ENCODE assay signal across 8 cellular contexts in genomic region chr12:57766464-57767311, GRCh38. TPM values are rescaled to one million over a fixed set of nuclear protein-coding genes. Genes with fewer than 3 reads are reported as not detected.
DNase-seq lines count a peak whose midpoint lies in the region; ATAC-seq, FAIRE-seq and TF ChIP-seq lines count a peak whose summit lies in the region.

Gene CYP27B1 (minus strand): TSS chr12:57767078. CDS start chr12:57767041, 37 bp downstream.

- H3K36me3 Mint-ChIP-seq in activated CD4-positive, alpha-beta T cell treated with anti-CD3 and anti-CD28 coated beads, Interleukin-2, amount 10 ng/mL, durations not matched to agents 7 days and 5 days (ENCODE audit: low read depth): peaks cover 14% of the 10 kb centered on the region
- H3K36me3 Mint-ChIP-seq in WTC11: peaks cover 23% of the 10 kb centered on the region
- H3K36me3 Mint-ChIP-seq in glutamatergic neuron (ENCODE audit: unreplicated experiment): peaks cover 6% of the 10 kb centered on the region

- FAIRE-seq in GM12892 (lab: Jason Lieb, UNC): no peak

- H3K36me3 ChIP-seq in gastrocnemius medialis: peaks cover 0 to 33% of the 10 kb centered on the region in 2 donors

- TF ChIP-seq POLR2A in gastrocnemius medialis (IDR thresholded peaks at IDR 0.05) (no peak), GM12892 (IDR thresholded peaks at IDR 0.05; ENCODE audit: low read depth, low read length) (no peak)

- POLR2A ChIA-PET in activated CD4-positive, alpha-beta T cell treated with anti-CD3 and anti-CD28 coated beads, Interleukin-2, amount 10 ng/mL, durations not matched to agents 7 days and 5 days (lab: Charles Lee): no interaction called here
- POLR2A ChIA-PET in WTC11 (lab: Charles Lee): interaction anchor here (0.7 to 1.3 kb wide), 4 partner anchors 10 to 163 kb away, joined by 3 to 7 read pairs (median 5); partner anchors contain the start of gene TSFM

- peaks cover 46 to 52% (median 50%) of the 10 kb centered on the region in 3 donors for H3K27me3 ChIP-seq in gastrocnemius medialis

- ATAC-seq in WTC11: peak; percentile 44
- no peak for ATAC-seq in gastrocnemius medialis
- no peak for ATAC-seq in HG02885 (IDR thresholded peaks at IDR 0.05; ENCODE audit: poor library complexity, unreplicated experiment)

- TF ChIP-seq CTCF in WTC11 (IDR thresholded peaks at IDR 0.05) (no peak), glutamatergic neuron (IDR thresholded peaks at IDR 0.05; ENCODE audit: partially characterized antibody, unreplicated experiment) (no peak), gastrocnemius medialis (IDR thresholded peaks at IDR 0.05 in 4 of 5, conservative IDR thresholded peaks at IDR 0.05 in 1 of 5) (no peak)

- peaks cover 17% of the 10 kb centered on the region for H3K27me3 Mint-ChIP-seq in activated CD4-positive, alpha-beta T cell treated with anti-CD3 and anti-CD28 coated beads, Interleukin-2, amount 10 ng/mL, durations not matched to agents 7 days and 5 days
- H3K27me3 Mint-ChIP-seq in WTC11 (ENCODE audit: low read depth): peaks cover 66% of the 10 kb centered on the region
- peaks cover 21% of the 10 kb centered on the region for H3K27me3 Mint-ChIP-seq in glutamatergic neuron (ENCODE audit: unreplicated experiment)

- peak within 1 kb of the TSS; percentile 12 to 42 (median 24) for H3K4me3 ChIP-seq in gastrocnemius medialis

- DNase-seq in activated CD4-positive, alpha-beta T cell treated with anti-CD3 and anti-CD28 coated beads, Interleukin-2, amount 10 ng/mL, durations not matched to agents 7 days and 5 days: no peak
- DNase-seq in activated CD4-positive, alpha-beta T cell treated with anti-CD3 and anti-CD28 coated beads, Interleukin-2, amount 50 U/mL, for 1 hour: no peak
- peak; percentile 61 for DNase-seq in WTC11 (ENCODE audit: low spot score)
- DNase-seq in glutamatergic neuron: no peak
- no peak for DNase-seq in gastrocnemius medialis
- DNase-seq in GM12892 (ENCODE audit: insufficient read length): no peak
- DNase-seq in AG08396 (ENCODE audit: low spot score): no peak

- H3K4me1 Mint-ChIP-seq in activated CD4-positive, alpha-beta T cell treated with anti-CD3 and anti-CD28 coated beads, Interleukin-2, amount 10 ng/mL, durations not matched to agents 7 days and 5 days: peaks cover 46% of the 10 kb centered on the region
- H3K4me1 Mint-ChIP-seq in WTC11: peaks cover 36% of the 10 kb centered on the region
- H3K4me1 Mint-ChIP-seq in glutamatergic neuron (ENCODE audit: low read depth, unreplicated experiment): peaks cover 8% of the 10 kb centered on the region

- peak within 1 kb of the TSS; percentile 77 for H3K4me3 Mint-ChIP-seq in activated CD4-positive, alpha-beta T cell treated with anti-CD3 and anti-CD28 coated beads, Interleukin-2, amount 10 ng/mL, durations not matched to agents 7 days and 5 days
- peak within 1 kb of the TSS; percentile 74 for H3K4me3 Mint-ChIP-seq in WTC11
- H3K4me3 Mint-ChIP-seq in glutamatergic neuron (ENCODE audit: unreplicated experiment): peak within 1 kb of the TSS; percentile 59

- peaks cover 24 to 32% of the 10 kb centered on the region in 2 donors for H3K4me1 ChIP-seq in gastrocnemius medialis

- H3K27ac ChIP-seq in gastrocnemius medialis: no peak within 1 kb of the TSS

- CTCF ChIA-PET in activated CD4-positive, alpha-beta T cell treated with anti-CD3 and anti-CD28 coated beads, Interleukin-2, amount 10 ng/mL, durations not matched to agents 7 days and 5 days (lab: Charles Lee): interaction anchor here (0.6 to 5.8 kb wide), 10 partner anchors 7 to 308 kb away, joined by 3 to 56 read pairs (median 4); partner anchors contain the start of gene MARCHF9
- CTCF ChIA-PET in WTC11 (lab: Charles Lee): interaction anchor here (0.7 to 5.3 kb wide), 14 partner anchors 8 to 183 kb away, joined by 3 to 80 read pairs (median 4); partner anchors contain the start of genes ARHGEF25, AVIL, B4GALNT1 and CDK4

- intact Hi-C loops in gastrocnemius medialis (cut with DNase I; ENCODE audit: low total_unique reads): no loop called here

- H3K9me3 Mint-ChIP-seq in activated CD4-positive, alpha-beta T cell treated with anti-CD3 and anti-CD28 coated beads, Interleukin-2, amount 10 ng/mL, durations not matched to agents 7 days and 5 days: no peaks in the 10 kb centered on the region
- H3K9me3 Mint-ChIP-seq in WTC11 (no peaks in the 10 kb centered on the region), glutamatergic neuron (ENCODE audit: unreplicated experiment) (peaks cover 8% of the 10 kb centered on the region)

- in situ Hi-C loops in gastrocnemius medialis (cut with MboI; ENCODE audit: low sequenced_read_pairs in 4 of 4): no loop called here

- no peaks in the 10 kb centered on the region for H3K9me3 ChIP-seq in gastrocnemius medialis

- no peak within 1 kb of the TSS for H3K27ac Mint-ChIP-seq in activated CD4-positive, alpha-beta T cell treated with anti-CD3 and anti-CD28 coated beads, Interleukin-2, amount 10 ng/mL, durations not matched to agents 7 days and 5 days
- H3K27ac Mint-ChIP-seq in WTC11: no peak within 1 kb of the TSS
- no peak within 1 kb of the TSS for H3K27ac Mint-ChIP-seq in glutamatergic neuron (ENCODE audit: unreplicated experiment)

TF ChIP-seq in WTC11, 78 proteins besides CTCF, POLR2A, EP300 and RAD21 (continues in another document):
- 0 out of 2 replicates have a peak, but pooled peaks have one; percentile 62 for TF ChIP-seq AR (CRISPR knock-in tag; IDR thresholded peaks at IDR 0.05)
- no peak for TF ChIP-seq USF2 (CRISPR knock-in tag; IDR thresholded peaks at IDR 0.05)
- TF ChIP-seq ZNF138 (CRISPR knock-in tag; conservative IDR thresholded peaks at IDR 0.05): 0 out of 2 replicates have a peak, but pooled peaks have one; percentile 62
- TF ChIP-seq HMGXB4 (CRISPR knock-in tag; IDR thresholded peaks at IDR 0.05): no peak
- no peak for TF ChIP-seq SMAD4 (CRISPR knock-in tag; IDR thresholded peaks at IDR 0.05)
- no peak for TF ChIP-seq ATF6 (CRISPR knock-in tag; IDR thresholded peaks at IDR 0.05)

RNA-seq across cellular contexts. Expression of gene CYP27B1, which starts in this region (rescaled TPM):
- 1 to 10 TPM; 1.9 to 2.3 TPM for total RNA-seq in activated CD4-positive, alpha-beta T cell treated with anti-CD3 and anti-CD28 coated beads, Interleukin-2, amount 10 ng/mL, durations not matched to agents 7 days and 5 days
- total RNA-seq in WTC11 (2021): 2.1 to 3.2 TPM (median 2.8 TPM) in 3 replicates
- 1.7 TPM for total RNA-seq in glutamatergic neuron (ENCODE audit: unreplicated experiment)
- not detected for total RNA-seq in gastrocnemius medialis
- 0.19 TPM for polyA plus RNA-seq in GM12892 (2012; ENCODE audit: missing spikeins)
